ENCODE assay signal across 10 cellular contexts in the genomic region with DNA sequence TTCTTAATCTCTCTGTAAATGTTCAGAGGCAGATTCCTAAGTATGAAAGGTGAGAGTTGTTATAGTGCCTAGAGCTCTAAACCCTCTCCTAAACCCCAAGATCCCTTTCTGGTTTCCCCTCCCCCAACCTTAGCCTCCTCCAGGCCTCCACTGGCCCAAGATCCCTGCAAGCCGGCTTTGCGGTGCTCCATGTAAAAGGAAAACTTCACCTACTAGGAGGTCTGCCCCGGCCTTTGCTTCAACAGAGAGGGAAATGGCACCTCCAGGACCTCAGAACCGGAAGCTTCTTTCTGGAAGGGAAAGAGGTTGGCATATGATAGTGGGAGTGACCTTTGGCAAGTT. TPM values are rescaled to one million over a fixed set of nuclear protein-coding genes. Genes with fewer than 3 reads are reported as not detected.
DNase-seq lines count a peak whose midpoint lies in the region; ATAC-seq and TF ChIP-seq lines count a peak whose summit lies in the region.
"Had no signal": no experiment of that assay in that cellular context is flagged by ENCODE, and none has a peak within 500 bp of the region (broad histone marks: within the 10 kb centered on the region; RNA-seq: fewer than 3 reads in every experiment).

No MANE protein-coding gene starts in this region.

- no peak overlapping the region for H3K9ac ChIP-seq in DND-41 (ENCODE audit: low read depth, low read length)

- no peak overlapping the region for H2AFZ ChIP-seq in DND-41 (ENCODE audit: low read depth, low read length)

- TF ChIP-seq CTCF in DND-41 (IDR thresholded peaks at IDR 0.05; ENCODE audit: borderline replicate concordance, extremely low read depth, low read length, poor library complexity, severe bottlenecking) (no peak), psoas muscle (IDR thresholded peaks at IDR 0.05) (no peak)

- intact Hi-C loops in psoas muscle (cut with DNase I), result loop anchor here (2.0 to 5.0 kb wide), 4 partner anchors 218 to 323 kb away; no protein-coding TSS in a partner anchor

- H3K4me3 ChIP-seq in DND-41 (ENCODE audit: low read depth in 1 of 2, low read length in 2 of 2), result peak overlapping the region in 1 of 2 experiments; percentile 84; a peak in 1 of 4 replicates
- H3K4me3 ChIP-seq in esophagus (ENCODE audit: low read depth in 1 of 2, low read length in 2 of 2), result peak overlapping the region in 1 of 2 donors; percentile 80
- H3K4me3 ChIP-seq in psoas muscle, result peak overlapping the region; percentile 75

- 41 to 54% methylated on average over 4 of the region's 4 CpGs for WGBS in esophagus, 2 donors
- WGBS in psoas muscle, 3 donors, result 37 to 50% (median 46%) methylated on average over 4 of the region's 4 CpGs

- ATAC-seq in DND-41 (ENCODE audit: insufficient read depth, low read depth), result no peak
- no peak for ATAC-seq in psoas muscle
- ATAC-seq in HG02798 (IDR thresholded peaks at IDR 0.05; ENCODE audit: poor library complexity, unreplicated experiment), result no peak

- no peak overlapping the region for H3K27ac ChIP-seq in DND-41 (ENCODE audit: low read length)
- H3K27ac ChIP-seq in esophagus (ENCODE audit: low read depth in 2 of 2, low read length in 1 of 2), result peak overlapping the region; percentile 94 to 99
- peak overlapping the region; percentile 81 for H3K27ac ChIP-seq in psoas muscle

- peak overlapping the region; percentile 67 for H3K4me2 ChIP-seq in DND-41 (ENCODE audit: insufficient read depth, low read length)

- in situ Hi-C loops in SK-MEL-5 (cut with HindIII; ENCODE audit: low pct_unique_long_range_greater_than_20kb, low sequenced_read_pairs), result no loop called here

- H3K4me1 ChIP-seq in DND-41 (ENCODE audit: insufficient read depth, low read length) (peaks cover 36% of the 10 kb centered on the region), esophagus (ENCODE audit: control insufficient read depth in 2 of 2, insufficient read depth in 2 of 2, low read length in 1 of 2) (peaks cover 4 to 13% of the 10 kb centered on the region in 2 donors), psoas muscle (peaks cover 22% of the 10 kb centered on the region)

- H3K9me3 ChIP-seq in DND-41 (ENCODE audit: insufficient read depth, low read length, severe bottlenecking) (no peaks in the 10 kb centered on the region), esophagus (ENCODE audit: control insufficient read depth in 2 of 2, insufficient read depth in 1 of 2, low read depth in 1 of 2, low read length in 1 of 2) (no peaks in the 10 kb centered on the region), psoas muscle (no peaks in the 10 kb centered on the region)

- peaks cover 66% of the 10 kb centered on the region for H3K79me2 ChIP-seq in DND-41 (ENCODE audit: insufficient read depth, low read length)

- peaks cover 48% of the 10 kb centered on the region for H4K20me1 ChIP-seq in DND-41 (ENCODE audit: insufficient read depth, low read length)

- peaks cover 7% of the 10 kb centered on the region for H3K27me3 ChIP-seq in DND-41 (ENCODE audit: insufficient read depth, low read length, poor library complexity)
- no peaks in the 10 kb centered on the region for H3K27me3 ChIP-seq in esophagus (ENCODE audit: control insufficient read depth in 1 of 2, insufficient read depth in 2 of 2, low read length in 2 of 2)
- H3K27me3 ChIP-seq in psoas muscle (ENCODE audit: insufficient read depth in 3 of 3, low read length in 2 of 3), result no peaks in the 10 kb centered on the region

- DNase-seq in DND-41 (no peak), SK-MEL-5 (ENCODE audit: low read depth, low spot score) (peak; percentile 43), psoas muscle (no peak), NCI-H345 (lab: John Stamatoyannopoulos, UW) (no peak), pons (ENCODE audit: low spot score) (no peak), A172 (ENCODE audit: low spot score) (no peak)
- DNase-seq: activated CD8-positive, alpha-beta memory T cell treated with anti-CD3 and anti-CD28 coated beads, Interleukin-2, amount 50 U/mL, for 4 hours had no signal

- H3K36me3 ChIP-seq in DND-41 (ENCODE audit: insufficient read depth, low read length) (peaks cover 11% of the 10 kb centered on the region), esophagus (ENCODE audit: control insufficient read depth in 2 of 2, insufficient read depth in 2 of 2, low read length in 1 of 2) (peaks cover 0 to 5% of the 10 kb centered on the region in 2 donors), psoas muscle (ENCODE audit: insufficient read depth in 1 of 2, low read depth in 1 of 2) (peaks cover 0 to 6% of the 10 kb centered on the region in 2 donors)

RNA-seq across cellular contexts. Expression of a gene that starts 2.3 kb away (rescaled TPM):
- 108 and 139 TPM in 2 replicates for total RNA-seq in SK-MEL-5 (2014; rRNA removed; shearing (Covaris generic))
- 99.0 and 129 TPM in 2 replicates for polyA plus RNA-seq in SK-MEL-5 (2015; cell fraction: cytosol; rRNA removed)
- polyA plus RNA-seq in SK-MEL-5 (2015; cell fraction: nucleus; rRNA removed), result 75.3 and 83.0 TPM in 2 replicates
- polyA plus RNA-seq in esophagus, result 10 to 100 TPM; 49.0 to 54.5 TPM
- 10 to 100 TPM; 21.1 to 40.8 (median 22.6) TPM for total RNA-seq in psoas muscle
- 10 to 100 TPM; 14.2 to 30.3 (median 19.1) TPM for polyA plus RNA-seq in psoas muscle
- total RNA-seq in A172 (2014; rRNA removed; shearing (Covaris generic)), result 104 and 136 TPM in 2 replicates

RNA-seq across cellular contexts. Expression of a gene that starts 20.0 kb away (rescaled TPM):
- total RNA-seq in SK-MEL-5 (2014; rRNA removed; shearing (Covaris generic)), result not detected in 2 replicates
- polyA plus RNA-seq in SK-MEL-5 (2015; cell fraction: cytosol; rRNA removed), result not detected in 2 replicates
- not detected in 2 replicates for polyA plus RNA-seq in SK-MEL-5 (2015; cell fraction: nucleus; rRNA removed)
- polyA plus RNA-seq in esophagus, result not detected
- not detected for total RNA-seq in psoas muscle
- not detected for polyA plus RNA-seq in psoas muscle
- not detected in 2 replicates for total RNA-seq in A172 (2014; rRNA removed; shearing (Covaris generic))
- total RNA-seq: myocyte had no signal
